Comparison of ENCODE assay signal across 30 cellular contexts in genomic region chr6:1911476-1911875, GRCh38.
A peak's percentile ranks its signal among the peaks of the same experiment; 100 is the strongest.
DNase-seq lines count a peak whose midpoint lies in the region; ATAC-seq, FAIRE-seq and TF ChIP-seq lines count a peak whose summit lies in the region.
"Had no signal": no experiment of that assay in that cellular context is flagged by ENCODE, and none has a peak within 500 bp of the region (broad histone marks: within the 10 kb centered on the region; RNA-seq: fewer than 3 reads in every experiment).

No MANE protein-coding gene starts in this region.

- no peak for FAIRE-seq in H54 (lab: Jason Lieb, UNC)
- FAIRE-seq: GM18507, H1, K562, pancreas, urothelium cell line had no signal

- H4K20me1 ChIP-seq in Loucy (ENCODE audit: insufficient read depth, low read length, poor library complexity, severe bottlenecking): no peaks in the 10 kb centered on the region

- no peak overlapping the region for H2AFZ ChIP-seq in Loucy (ENCODE audit: low read length)

- H3K27ac Mint-ChIP-seq in activated naive CD8-positive, alpha-beta T cell treated with anti-CD3 and anti-CD28 coated beads, Interleukin-2, amount 50 U/mL, for 24 hours: no peak overlapping the region
- H3K27ac Mint-ChIP-seq: activated naive CD8-positive, alpha-beta T cell treated with anti-CD3 and anti-CD28 coated beads for 36 hours; activated T-helper 2 cell treated with anti-CD3 and anti-CD28 coated beads, Interferon-gamma antibody, Interleukin-2, Interleukin-4, amounts not matched to agents 10 μg/mL and 5 μg/mL and 100 μg/mL, durations not matched to agents 14 hours and 24 hours and 36 hours; brain; CD4-positive, CD25-positive, alpha-beta regulatory T cell; natural killer cell had no signal

- no peak for TF ChIP-seq POLR2A in H54 (IDR thresholded peaks at IDR 0.05; ENCODE audit: low read depth, low read length)

- H3K9me3 Mint-ChIP-seq in activated naive CD8-positive, alpha-beta T cell treated with anti-CD3 and anti-CD28 coated beads, Interleukin-2, amount 50 U/mL, for 24 hours: no peaks in the 10 kb centered on the region
- H3K9me3 Mint-ChIP-seq: activated naive CD8-positive, alpha-beta T cell treated with anti-CD3 and anti-CD28 coated beads for 36 hours; activated T-helper 2 cell treated with anti-CD3 and anti-CD28 coated beads, Interferon-gamma antibody, Interleukin-2, Interleukin-4, amounts not matched to agents 10 μg/mL and 5 μg/mL and 100 μg/mL, durations not matched to agents 14 hours and 24 hours and 36 hours; CD4-positive, CD25-positive, alpha-beta regulatory T cell; natural killer cell had no signal

- ATAC-seq in activated naive CD8-positive, alpha-beta T cell treated with anti-CD3 and anti-CD28 coated beads, Interleukin-2, amount 50 U/mL, for 24 hours: no peak
- no peak for ATAC-seq in HG02623 (IDR thresholded peaks at IDR 0.05; ENCODE audit: unreplicated experiment)
- ATAC-seq: K562, left lobe of liver, natural killer cell, pancreas, right lobe of liver had no signal

- peaks cover 12% of the 10 kb centered on the region for H3K36me3 Mint-ChIP-seq in activated naive CD8-positive, alpha-beta T cell treated with anti-CD3 and anti-CD28 coated beads, Interleukin-2, amount 50 U/mL, for 24 hours (ENCODE audit: low read depth)
- H3K36me3 Mint-ChIP-seq: brain, natural killer cell had no signal

- H3K4me1 Mint-ChIP-seq in activated naive CD8-positive, alpha-beta T cell treated with anti-CD3 and anti-CD28 coated beads, Interleukin-2, amount 50 U/mL, for 24 hours: no peaks in the 10 kb centered on the region
- H3K4me1 Mint-ChIP-seq: activated naive CD8-positive, alpha-beta T cell treated with anti-CD3 and anti-CD28 coated beads for 36 hours had no signal

- peaks cover 7% of the 10 kb centered on the region; the same call in 1 of the 2 replicates for H3F3A ChIP-seq in Loucy (ENCODE audit: low read depth)

- TF ChIP-seq CTCF in AG10803 (conservative IDR thresholded peaks at IDR 0.05; ENCODE audit: low read length) (no peak), Loucy (conservative IDR thresholded peaks at IDR 0.05; ENCODE audit: low read length) (no peak), cardiac fibroblast (IDR thresholded peaks at IDR 0.05; ENCODE audit: low read depth, low read length) (no peak)

- DNase-seq in AG10803 (ENCODE audit: low read depth) (peak; percentile 34), cardiac fibroblast (ENCODE audit: low read depth in 2 of 2) (peak; percentile 50 to 63), lung microvascular endothelial cell (ENCODE audit: low read depth in 2 of 2) (peak; percentile 11 to 34), H54 (ENCODE audit: insufficient read length, low spot score) (no peak), hippocampal formation (lab: John Stamatoyannopoulos, UW) (no peak)
- DNase-seq in activated naive CD8-positive, alpha-beta T cell treated with anti-CD3 and anti-CD28 coated beads, Interleukin-2, amount 50 U/mL, for 24 hours: no peak
- DNase-seq: activated CD4-positive, alpha-beta T cell treated with anti-CD3 and anti-CD28 coated beads, Interleukin-2, amount 50 U/mL, for 1 hour; activated naive CD8-positive, alpha-beta T cell treated with anti-CD3 and anti-CD28 coated beads for 36 hours; CD4-positive, CD25-positive, alpha-beta regulatory T cell; colonic mucosa; heart right ventricle; midbrain; natural killer cell; NCI-H1092 treated with DMSO at 0.1 percent for 48 hours; NCI-H2081; pancreas; Peyer's patch; right lobe of liver; stimulated activated CD8-positive, alpha-beta memory T cell treated with anti-CD3 and anti-CD28 coated beads, Interleukin-4, amount 100 ng/mL, for 48 hours; T-helper 2 cell had no signal

- no peaks in the 10 kb centered on the region for H3K36me3 ChIP-seq in Loucy (ENCODE audit: insufficient read depth, low read length)
- H3K36me3 ChIP-seq: colonic mucosa, heart right ventricle, pancreas, SJSA1 had no signal

- H3K4me3 ChIP-seq in AG10803 (ENCODE audit: low read length): no peak overlapping the region
- no peak overlapping the region for H3K4me3 ChIP-seq in Loucy (ENCODE audit: low read length, poor library complexity, severe bottlenecking)
- no peak overlapping the region for H3K4me3 ChIP-seq in cardiac fibroblast (replicated peaks in 1 of 2; ENCODE audit: low read depth in 2 of 2, low read length in 2 of 2)
- H3K4me3 ChIP-seq: colonic mucosa, heart right ventricle, K562, pancreas, Peyer's patch, right lobe of liver, SJSA1 had no signal

- no peaks in the 10 kb centered on the region for H3K27me3 ChIP-seq in Loucy (ENCODE audit: insufficient read depth, low read length, poor library complexity, severe bottlenecking)
- H3K27me3 ChIP-seq: colonic mucosa, heart right ventricle, pancreas, Peyer's patch, right lobe of liver, SJSA1 had no signal

- no peaks in the 10 kb centered on the region for H3K27me3 Mint-ChIP-seq in activated naive CD8-positive, alpha-beta T cell treated with anti-CD3 and anti-CD28 coated beads, Interleukin-2, amount 50 U/mL, for 24 hours
- H3K27me3 Mint-ChIP-seq: activated naive CD8-positive, alpha-beta T cell treated with anti-CD3 and anti-CD28 coated beads for 36 hours; brain; CD4-positive, CD25-positive, alpha-beta regulatory T cell had no signal

- H3K4me3 Mint-ChIP-seq in activated naive CD8-positive, alpha-beta T cell treated with anti-CD3 and anti-CD28 coated beads, Interleukin-2, amount 50 U/mL, for 24 hours: no peak overlapping the region
- H3K4me3 Mint-ChIP-seq: activated naive CD8-positive, alpha-beta T cell treated with anti-CD3 and anti-CD28 coated beads for 36 hours; brain; CD4-positive, CD25-positive, alpha-beta regulatory T cell; natural killer cell had no signal

- H3K4me1 ChIP-seq in Loucy (ENCODE audit: insufficient read depth, low read length, poor library complexity, severe bottlenecking): peaks cover 62% of the 10 kb centered on the region
- H3K4me1 ChIP-seq: colonic mucosa, heart right ventricle, pancreas, Peyer's patch, right lobe of liver had no signal

- peak overlapping the region; percentile 31 for H3K9ac ChIP-seq in Loucy (ENCODE audit: low read depth, low read length, poor library complexity, severe bottlenecking)

- H3K4me2 ChIP-seq in Loucy (ENCODE audit: low read depth, low read length, poor library complexity, severe bottlenecking): peak overlapping the region; percentile 19

- no peaks in the 10 kb centered on the region for H3K9me3 ChIP-seq in Loucy (ENCODE audit: insufficient read depth, low read depth, low read length)
- H3K9me3 ChIP-seq: colonic mucosa, heart right ventricle, pancreas, Peyer's patch, right lobe of liver, SJSA1 had no signal

- H3K9me2 ChIP-seq in Loucy (replicated peaks; ENCODE audit: low read depth, low read length): no peaks in the 10 kb centered on the region

- no peaks in the 10 kb centered on the region for H3K79me2 ChIP-seq in Loucy (ENCODE audit: insufficient read depth, low read length)

Comparison
In these comparisons a context has a peak if more than half of its experiments do, and no peak if none do; other contexts are left out.
1. DNase-seq: peak in AG10803 (single experiment), cardiac fibroblast (2 of 2) and lung microvascular endothelial cell (2 of 2); none in activated naive CD8-positive, alpha-beta T cell treated with anti-CD3 and anti-CD28 coated beads, Interleukin-2, amount 50 U/mL, for 24 hours (single experiment), H54 (single experiment) and hippocampal formation (0 of 2).